ENCODE assay signal across 9 cellular contexts in the genomic region with DNA sequence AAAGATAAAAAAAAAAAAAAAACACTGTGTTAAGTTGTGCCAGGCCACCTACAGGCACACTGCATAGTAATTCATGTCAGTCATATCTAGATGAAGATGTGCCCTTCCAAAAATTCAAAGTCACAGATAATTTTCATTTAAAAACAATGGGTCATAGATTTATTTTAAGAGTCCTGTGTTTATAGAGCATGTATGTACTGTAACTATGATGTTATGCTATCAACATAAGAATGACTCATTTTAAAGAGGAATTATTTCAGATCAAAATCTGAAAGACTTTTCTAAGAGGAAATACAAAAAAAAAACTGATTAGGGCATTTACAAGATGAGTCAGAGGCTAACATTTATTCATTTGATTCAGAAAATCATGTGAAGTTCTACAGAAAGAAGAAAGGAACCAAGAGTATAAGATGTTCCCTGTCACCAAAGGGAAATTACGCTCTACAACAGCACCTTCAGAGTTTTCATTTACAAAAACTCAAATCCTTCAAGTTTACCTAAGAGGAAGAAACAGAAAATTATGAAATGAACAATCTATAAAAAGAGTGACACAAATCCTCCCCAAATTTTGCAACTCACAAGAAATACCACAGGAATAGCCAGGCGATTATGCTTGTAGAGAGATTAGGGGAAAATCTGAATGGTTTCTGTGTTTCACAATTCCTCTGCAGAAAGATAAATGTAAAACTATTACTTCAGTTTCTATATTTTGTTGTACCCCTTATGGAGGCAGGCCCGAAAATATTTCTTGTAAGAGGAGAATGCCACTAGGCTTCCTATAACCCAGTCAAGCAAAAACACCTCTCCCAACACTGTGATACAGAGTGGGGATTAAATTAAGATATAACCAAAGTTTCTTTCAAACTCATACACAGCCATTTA. TPM values are rescaled to one million over a fixed set of nuclear protein-coding genes. Genes with fewer than 3 reads are reported as not detected.
DNase-seq lines count a peak whose midpoint lies in the region; ATAC-seq, FAIRE-seq and TF ChIP-seq lines count a peak whose summit lies in the region.
"Had no signal": no experiment of that assay in that cellular context is flagged by ENCODE, and none has a peak within 500 bp of the region (broad histone marks: within the 10 kb centered on the region; RNA-seq: fewer than 3 reads in every experiment).

No MANE protein-coding gene starts in this region.

- peak overlapping the region; percentile 42 for H3K4me2 ChIP-seq in keratinocyte (ENCODE audit: control insufficient read depth, extremely low read depth, insufficient read depth, low read depth, low read length)

- H3K4me3 ChIP-seq in adipocyte (ENCODE audit: low read length) (peak overlapping the region; percentile 67), keratinocyte (ENCODE audit: control insufficient read depth in 2 of 3, extremely low read depth in 1 of 3, insufficient read depth in 2 of 3, low read depth in 1 of 3, low read length in 3 of 3) (no peak overlapping the region)

- H3K27me3 ChIP-seq in adipocyte (replicated peaks; ENCODE audit: control insufficient read depth, insufficient read depth, low read length): no peaks in the 10 kb centered on the region
- no peaks in the 10 kb centered on the region for H3K27me3 ChIP-seq in keratinocyte (ENCODE audit: control insufficient read depth, extremely low read depth, insufficient read depth, low read length)

- dilution Hi-C loops in keratinocyte (cut with MboI; ENCODE audit: extremely low pct_ligation_motif_present, low sequenced_read_pairs): no loop called here

- peaks cover 4% of the 10 kb centered on the region for H4K20me1 ChIP-seq in keratinocyte (ENCODE audit: control insufficient read depth, extremely low read depth, insufficient read depth, low read length)

- H3K4me1 ChIP-seq in adipocyte (ENCODE audit: control insufficient read depth, insufficient read depth, low read length) (peaks cover 39% of the 10 kb centered on the region), keratinocyte (ENCODE audit: control insufficient read depth, extremely low read depth, insufficient read depth, low read length) (peaks cover 33% of the 10 kb centered on the region)

- H3K36me3 ChIP-seq in adipocyte (ENCODE audit: control insufficient read depth, insufficient read depth, low read length, severe bottlenecking) (no peaks in the 10 kb centered on the region), keratinocyte (ENCODE audit: control insufficient read depth in 2 of 2, extremely low read depth in 1 of 2, insufficient read depth in 2 of 2, low read length in 2 of 2) (peaks cover 0 to 2% of the 10 kb centered on the region in 2 experiments)

- DNase-seq in DMS53 treated with DMSO at 0.1 percent for 48 hours (lab: John Stamatoyannopoulos, UW; ENCODE audit: unreplicated experiment) (peak; percentile 5), HT-29 (ENCODE audit: low spot score) (peak; percentile 29), adipocyte (ENCODE audit: low read depth) (peak; percentile 81), keratinocyte (ENCODE audit: low read depth, low spot score) (no peak), urothelium cell line (ENCODE audit: low spot score) (peak; percentile 19)
- DNase-seq: left cardiac atrium had no signal

- no peak overlapping the region for H2AFZ ChIP-seq in keratinocyte (ENCODE audit: control insufficient read depth, low read length)

- H3K9me3 ChIP-seq in adipocyte (ENCODE audit: control insufficient read depth, low read length) (no peaks in the 10 kb centered on the region), keratinocyte (ENCODE audit: control insufficient read depth, low read depth, low read length) (no peaks in the 10 kb centered on the region)

- H3K9ac ChIP-seq in adipocyte (ENCODE audit: low read length): peak overlapping the region; percentile 20
- H3K9ac ChIP-seq in keratinocyte (ENCODE audit: control insufficient read depth, extremely low read depth, insufficient read depth, low read length): no peak overlapping the region

- H3K79me2 ChIP-seq in keratinocyte (ENCODE audit: control insufficient read depth, insufficient read depth, low read length): peaks cover 77% of the 10 kb centered on the region

- FAIRE-seq in keratinocyte (lab: Jason Lieb, UNC) (peak; percentile 41), urothelium cell line (lab: Jason Lieb, UNC) (no peak)

- peaks cover 3% of the 10 kb centered on the region for H3K9me1 ChIP-seq in keratinocyte (ENCODE audit: control insufficient read depth, extremely low read depth, insufficient read depth, low read length)

- H3K27ac ChIP-seq in keratinocyte (ENCODE audit: control insufficient read depth, insufficient read depth, low read length): peak overlapping the region; percentile 35

- TF ChIP-seq CTCF in keratinocyte (optimal IDR thresholded peaks at IDR 0.05 in 1 of 3, IDR thresholded peaks at IDR 0.05 in 1 of 3, conservative IDR thresholded peaks at IDR 0.05 in 1 of 3; ENCODE audit: extremely low read depth in 1 of 3, insufficient read depth in 2 of 3, low read length in 3 of 3): no peak

- no peak for ATAC-seq in HG02870 (IDR thresholded peaks at IDR 0.05; ENCODE audit: unreplicated experiment)
- no peak for ATAC-seq in HG03039 (IDR thresholded peaks at IDR 0.05; ENCODE audit: unreplicated experiment)
- ATAC-seq in HG03025 (IDR thresholded peaks at IDR 0.05; ENCODE audit: low FRiP score, unreplicated experiment): no peak

RNA-seq across cellular contexts. Expression of gene TP53BP2, which starts 13.8 kb away (rescaled TPM):
- 33.9 and 56.1 TPM in 2 replicates for total RNA-seq in HT-29 (2014; rRNA removed; shearing (Covaris generic))
- polyA plus RNA-seq in keratinocyte: 14.8 to 22.5 TPM (median 16.4 TPM) in 3 replicates
- 41.4 TPM for polyA plus RNA-seq in keratinocyte (2011; ENCODE audit: low read depth)
- 9.5 and 11.4 TPM in 2 replicates for polyA plus RNA-seq in keratinocyte (2011; cell fraction: cytosol; rRNA removed)
- polyA plus RNA-seq in keratinocyte (2011; cell fraction: nucleus; rRNA removed): 24.7 and 28.4 TPM in 2 replicates
- polyA plus RNA-seq in keratinocyte (2012; ENCODE audit: low replicate concordance): 10.2 and 12.0 TPM in 2 replicates
- 31.2 to 77.1 TPM (median 45.8 TPM) in 3 replicates for polyA minus RNA-seq in keratinocyte
- polyA minus RNA-seq in keratinocyte (2011; cell fraction: cytosol; rRNA and poly(A)+ RNA removed): 18.0 TPM
- 20.2 and 40.4 TPM in 2 replicates for polyA minus RNA-seq in keratinocyte (2011; cell fraction: nucleus; rRNA and poly(A)+ RNA removed)
